Comparison of ENCODE assay signal across 26 cellular contexts in the genomic region with DNA sequence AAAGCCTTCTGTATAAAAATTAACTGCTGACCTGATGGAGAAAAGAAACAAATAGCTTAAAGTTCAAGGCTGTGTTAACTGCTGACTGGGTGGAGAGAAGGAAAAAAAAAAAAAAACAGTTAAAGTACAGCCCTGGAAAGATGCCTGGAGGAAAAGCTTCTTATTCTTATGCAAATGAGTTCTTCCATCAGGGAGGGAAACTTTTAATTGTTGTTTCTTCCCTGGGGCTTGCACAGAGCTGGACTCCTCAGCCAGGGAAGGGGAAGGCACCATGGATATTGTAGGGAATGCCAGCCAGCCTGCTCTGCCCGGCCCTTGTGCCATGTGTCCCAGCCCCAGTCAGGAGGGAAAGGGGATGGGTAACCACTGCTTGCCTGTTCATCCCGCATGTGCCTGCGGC.
"Had no signal": no experiment of that assay in that cellular context is flagged by ENCODE, and none has a peak within 500 bp of the region (broad histone marks: within the 10 kb centered on the region; RNA-seq: fewer than 3 reads in every experiment).

No MANE protein-coding gene starts in this region.

- H3K4me1 ChIP-seq: ascending aorta, body of pancreas had no signal

- H3K4me3 ChIP-seq: ascending aorta, body of pancreas, MG63 had no signal

- H3K27ac ChIP-seq: ascending aorta, body of pancreas had no signal

- ATAC-seq: activated CD8-positive, alpha-beta T cell treated with anti-CD3 and anti-CD28 coated beads, Interleukin-2, amount 10 ng/mL, durations not matched to agents 7 days and 5 days; activated naive CD4-positive, alpha-beta T cell treated with anti-CD3 and anti-CD28 coated beads, Interleukin-2, amount 50 U/mL, for 72 hours; activated naive CD8-positive, alpha-beta T cell treated with anti-CD3 and anti-CD28 coated beads, Interleukin-2, amount 50 U/mL, for 24 hours; body of pancreas; PC-3 had no signal

- H3K36me3 ChIP-seq: ascending aorta, MG63 had no signal

- H3K36me3 Mint-ChIP-seq: activated naive CD4-positive, alpha-beta T cell treated with anti-CD3 and anti-CD28 coated beads, Interleukin-2, amount 50 U/mL, for 72 hours had no signal

- H3K4me3 Mint-ChIP-seq: activated CD8-positive, alpha-beta T cell treated with anti-CD3 and anti-CD28 coated beads, Interleukin-2, amount 10 ng/mL, durations not matched to agents 7 days and 5 days; activated naive CD8-positive, alpha-beta T cell treated with anti-CD3 and anti-CD28 coated beads, Interleukin-2, amount 50 U/mL, for 24 hours; activated T-helper 1 cell treated with anti-CD3 and anti-CD28 coated beads, Interleukin-12 subunit alpha, Interleukin-12 subunit beta, Interleukin-2, Interleukin-4 antibody, amounts not matched to agents 30 ng/mL and 10 ng/mL and 1 ng/mL, durations not matched to agents 14 hours and 24 hours and 36 hours; T-helper 1 cell treated with Interleukin-12 subunit alpha and Interleukin-12 subunit beta and Interleukin-4 antibody, amounts not matched to agents 30 μg/mL and 1 μg/mL, for 36 hours had no signal

- H3K27ac Mint-ChIP-seq: activated CD8-positive, alpha-beta T cell treated with anti-CD3 and anti-CD28 coated beads, Interleukin-2, amount 10 ng/mL, durations not matched to agents 7 days and 5 days; activated naive CD4-positive, alpha-beta T cell treated with anti-CD3 and anti-CD28 coated beads, Interleukin-2, amount 50 U/mL, for 72 hours; activated naive CD8-positive, alpha-beta T cell treated with anti-CD3 and anti-CD28 coated beads, Interleukin-2, amount 50 U/mL, for 24 hours; activated T-helper 1 cell treated with anti-CD3 and anti-CD28 coated beads, Interleukin-12 subunit alpha, Interleukin-12 subunit beta, Interleukin-2, Interleukin-4 antibody, amounts not matched to agents 30 ng/mL and 10 ng/mL and 1 ng/mL, durations not matched to agents 14 hours and 24 hours and 36 hours; T-helper 1 cell treated with Interleukin-12 subunit alpha and Interleukin-12 subunit beta and Interleukin-4 antibody, amounts not matched to agents 30 μg/mL and 1 μg/mL, for 36 hours had no signal

- DNase-seq: activated CD4-positive, alpha-beta T cell treated with anti-CD3 and anti-CD28 coated beads for 48 hours; activated CD4-positive, alpha-beta T cell treated with anti-CD3 and anti-CD28 coated beads, Interleukin-2, amount 50 U/mL, for 4 hours; activated CD4-positive, CD25-positive, alpha-beta regulatory T cell treated with anti-CD3 and anti-CD28 coated beads, Interleukin-2, amount 50 U/mL, for 72 hours; activated CD8-positive, alpha-beta memory T cell treated with anti-CD3 and anti-CD28 coated beads, Interleukin-2, amount 50 U/mL, for 48 hours; activated CD8-positive, alpha-beta T cell treated with anti-CD3 and anti-CD28 coated beads, Interleukin-2, amount 10 ng/mL, durations not matched to agents 7 days and 5 days; activated effector memory CD4-positive, alpha-beta T cell treated with Interleukin-2 at 50 U/mL for 16 hours; activated naive CD4-positive, alpha-beta T cell treated with Interleukin-2 at 50 U/mL for 16 hours; activated naive CD8-positive, alpha-beta T cell treated with anti-CD3 and anti-CD28 coated beads, Interleukin-2, amount 50 U/mL, for 24 hours; activated T-cell treated with anti-CD3 and anti-CD28 coated beads, Interleukin-2, amount 50 U/mL, for 1 hour; amniotic stem cell; body of pancreas; central memory CD4-positive, alpha-beta T cell; MG63; MV-4-11; NCI-H1092 treated with DMSO at 0.1 percent for 48 hours; NCI-H1417 treated with DMSO at 0.1 percent for 48 hours; NCI-H1694 treated with DMSO at 0.1 percent for 48 hours; NCI-H2081; NCI-H510A treated with DMSO at 0.1 percent for 48 hours; NCI-H69; PC-3; SHP77 treated with DMSO at 0.1 percent for 48 hours had no signal

- H3K27me3 ChIP-seq: ascending aorta, body of pancreas, MG63 had no signal

- H3K4me1 Mint-ChIP-seq: activated naive CD8-positive, alpha-beta T cell treated with anti-CD3 and anti-CD28 coated beads, Interleukin-2, amount 50 U/mL, for 24 hours had no signal

- H3K27me3 Mint-ChIP-seq: activated naive CD8-positive, alpha-beta T cell treated with anti-CD3 and anti-CD28 coated beads, Interleukin-2, amount 50 U/mL, for 24 hours had no signal
